ENCODE assay signal across 14 cellular contexts in genomic region chr2:147030966-147031760, GRCh38.
DNase-seq lines count a peak whose midpoint lies in the region; ATAC-seq and TF ChIP-seq lines count a peak whose summit lies in the region.
"Had no signal": no experiment of that assay in that cellular context is flagged by ENCODE, and none has a peak within 500 bp of the region (broad histone marks: within the 10 kb centered on the region; RNA-seq: fewer than 3 reads in every experiment).

No MANE protein-coding gene starts in this region.

- H3K36me3 ChIP-seq in breast epithelium, result no peaks in the 10 kb centered on the region
- no peaks in the 10 kb centered on the region for H3K36me3 ChIP-seq in duodenal mucosa (ENCODE audit: control insufficient read depth in 1 of 2, insufficient read depth in 2 of 2, low read length in 2 of 2)
- H3K36me3 ChIP-seq: upper lobe of right lung had no signal

- H3K9me3 Mint-ChIP-seq in MCF 10A (ENCODE audit: unreplicated experiment), result no peaks in the 10 kb centered on the region
- H3K9me3 Mint-ChIP-seq: activated naive CD8-positive, alpha-beta T cell treated with anti-CD3 and anti-CD28 coated beads for 36 hours had no signal

- no peak overlapping the region for H3K9ac ChIP-seq in duodenal mucosa (ENCODE audit: low read depth in 1 of 2, low read length in 2 of 2)

- CTCF ChIA-PET in MCF 10A (lab: Yijun Ruan, JAX), result interaction anchor here (1.2 kb wide), 1 partner anchor 13 kb away, joined by 5 read pairs; no protein-coding TSS in a partner anchor

- H3K27ac ChIP-seq in breast epithelium (no peak overlapping the region), duodenal mucosa (ENCODE audit: low read depth, low read length) (no peak overlapping the region)
- H3K27ac ChIP-seq: upper lobe of right lung had no signal

- H3K4me3 ChIP-seq in breast epithelium (no peak overlapping the region), duodenal mucosa (ENCODE audit: low read depth in 1 of 2, low read length in 2 of 2) (peak overlapping the region; percentile 10 to 16)
- H3K4me3 ChIP-seq: upper lobe of right lung had no signal

- ATAC-seq in left colon (peak; percentile 67), HG02970 (IDR thresholded peaks at IDR 0.05; ENCODE audit: low FRiP score, unreplicated experiment) (no peak)

- no peaks in the 10 kb centered on the region for H3K9me3 ChIP-seq in breast epithelium
- no peaks in the 10 kb centered on the region for H3K9me3 ChIP-seq in duodenal mucosa (ENCODE audit: control insufficient read depth in 1 of 2, low read length in 2 of 2)
- H3K9me3 ChIP-seq: upper lobe of right lung had no signal

- no peaks in the 10 kb centered on the region for H3K27me3 ChIP-seq in breast epithelium
- H3K27me3 ChIP-seq in duodenal mucosa (ENCODE audit: control insufficient read depth in 1 of 2, insufficient read depth in 2 of 2, low read length in 2 of 2), result no peaks in the 10 kb centered on the region
- H3K27me3 ChIP-seq: upper lobe of right lung had no signal

- TF ChIP-seq POLR2A in breast epithelium (IDR thresholded peaks at IDR 0.05) (no peak), erythroblast (IDR thresholded peaks at IDR 0.05; ENCODE audit: low read length) (no peak)

- intact Hi-C loops in MCF 10A (cut with micrococcal nuclease) (loop anchor here (5.0 kb wide), 1 partner anchor 49 kb away; no protein-coding TSS in a partner anchor), breast epithelium (cut with DNase I; ENCODE audit: low total_unique reads) (no loop called here), left colon (cut with DNase I, micrococcal nuclease) (no loop called here)

- no peak overlapping the region for H3K27ac Mint-ChIP-seq in MCF 10A (ENCODE audit: low read depth, unreplicated experiment)
- H3K27ac Mint-ChIP-seq: activated naive CD8-positive, alpha-beta T cell treated with anti-CD3 and anti-CD28 coated beads for 36 hours had no signal

- H3K27me3 Mint-ChIP-seq in MCF 10A (ENCODE audit: insufficient read depth, unreplicated experiment), result no peaks in the 10 kb centered on the region

- H3K4me1 ChIP-seq in breast epithelium, result no peaks in the 10 kb centered on the region
- peaks cover 17 to 50% of the 10 kb centered on the region in 2 donors for H3K4me1 ChIP-seq in duodenal mucosa (ENCODE audit: control insufficient read depth in 1 of 2, insufficient read depth in 2 of 2, low read length in 2 of 2)

- H3K36me3 Mint-ChIP-seq in MCF 10A (ENCODE audit: insufficient read depth, unreplicated experiment), result no peaks in the 10 kb centered on the region
- H3K36me3 Mint-ChIP-seq: activated naive CD8-positive, alpha-beta T cell treated with anti-CD3 and anti-CD28 coated beads for 36 hours had no signal

- no peak overlapping the region for H3K4me3 Mint-ChIP-seq in MCF 10A (ENCODE audit: unreplicated experiment)
- H3K4me3 Mint-ChIP-seq: activated naive CD8-positive, alpha-beta T cell treated with anti-CD3 and anti-CD28 coated beads for 36 hours had no signal

- POLR2A ChIA-PET in MCF 10A (lab: Yijun Ruan, JAX), result no interaction called here

- BruUV-seq in MCF 10A (replicated peaks; lab: Mats Ljungman, UMichigan), result no TSS peak

- TF ChIP-seq CTCF in MCF 10A (IDR thresholded peaks at IDR 0.05; ENCODE audit: unreplicated experiment) (no peak), breast epithelium (IDR thresholded peaks at IDR 0.05) (no peak)

- peak; percentile 63 for DNase-seq in MCF 10A (ENCODE audit: unreplicated experiment)
- DNase-seq in breast epithelium (ENCODE audit: low spot score in 2 of 2), result no peak
- no peak for DNase-seq in left colon
- DNase-seq in C1 segment of cervical spinal cord (lab: John Stamatoyannopoulos, UW), result no peak
- no peak for DNase-seq in erythroblast (lab: John Stamatoyannopoulos, UW)
- no peak for DNase-seq in GDM1 (lab: John Stamatoyannopoulos, UW)
- DNase-seq: ACHN; activated naive CD8-positive, alpha-beta T cell treated with anti-CD3 and anti-CD28 coated beads for 36 hours; GOT3; NCI-H1417; SHP77; upper lobe of right lung had no signal

- peaks cover 27% of the 10 kb centered on the region for H3K4me1 Mint-ChIP-seq in MCF 10A (ENCODE audit: insufficient read depth, unreplicated experiment)
- H3K4me1 Mint-ChIP-seq: activated naive CD8-positive, alpha-beta T cell treated with anti-CD3 and anti-CD28 coated beads for 36 hours had no signal

Comparison
In these comparisons a context has a peak if more than half of its experiments do, and no peak if none do; other contexts are left out.
1. H3K4me3 ChIP-seq: peak in duodenal mucosa (2 of 2); none in breast epithelium (0 of 3).